1 cellular context compared by ENCODE assay signal in the genomic region with DNA sequence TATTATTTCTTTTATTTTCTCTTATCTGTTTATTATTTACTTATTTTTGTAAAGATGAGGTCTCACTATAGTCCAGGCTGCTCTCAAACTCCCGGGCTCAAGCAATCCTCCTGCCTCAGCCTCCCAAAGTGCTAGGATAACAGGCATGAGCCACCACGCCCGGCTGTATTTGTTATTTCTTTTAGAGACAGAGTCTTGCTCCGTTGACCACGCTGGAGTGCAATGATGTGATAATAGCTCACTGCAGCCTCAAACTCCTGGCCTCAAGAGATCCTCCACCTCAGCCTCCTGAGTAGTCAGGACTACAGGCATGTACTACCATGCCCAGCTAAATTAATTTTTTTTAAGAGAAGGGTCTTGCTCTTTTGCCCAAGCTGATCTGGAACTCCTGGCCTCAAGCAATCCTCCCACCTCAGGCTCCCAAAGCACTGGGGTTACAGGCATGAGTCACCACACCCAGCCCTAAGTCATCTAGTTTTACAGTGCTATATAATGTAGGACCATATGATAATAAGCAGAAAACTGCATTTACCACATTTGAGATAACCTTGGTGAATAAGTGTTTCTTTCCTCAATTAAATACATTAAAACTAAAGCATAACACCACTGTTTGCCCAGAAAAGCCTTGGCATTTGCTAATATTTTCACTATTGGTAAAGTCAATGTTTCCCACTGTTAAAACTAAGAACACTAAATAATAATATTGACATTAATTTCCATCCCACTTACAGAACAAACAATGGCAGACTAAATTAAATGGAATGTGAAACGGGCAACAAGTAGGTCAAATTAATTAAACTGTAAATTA.
TF ChIP-seq lines count a peak whose summit lies in the region.

No MANE protein-coding gene starts in this region.

TF ChIP-seq in HCT116, 20 proteins besides CTCF, POLR2A, EP300 and RAD21 (continued from another document):
- no peak for TF ChIP-seq TCF7L2 (IDR thresholded peaks at IDR 0.05; ENCODE audit: borderline replicate concordance, extremely low read depth, insufficient read depth, insufficient read length)
- no peak for TF ChIP-seq EGR1 (IDR thresholded peaks at IDR 0.05; ENCODE audit: low read depth)
- TF ChIP-seq ELF1 (IDR thresholded peaks at IDR 0.05; ENCODE audit: borderline replicate concordance, low read depth) = no peak
- TF ChIP-seq, protein P1, sequence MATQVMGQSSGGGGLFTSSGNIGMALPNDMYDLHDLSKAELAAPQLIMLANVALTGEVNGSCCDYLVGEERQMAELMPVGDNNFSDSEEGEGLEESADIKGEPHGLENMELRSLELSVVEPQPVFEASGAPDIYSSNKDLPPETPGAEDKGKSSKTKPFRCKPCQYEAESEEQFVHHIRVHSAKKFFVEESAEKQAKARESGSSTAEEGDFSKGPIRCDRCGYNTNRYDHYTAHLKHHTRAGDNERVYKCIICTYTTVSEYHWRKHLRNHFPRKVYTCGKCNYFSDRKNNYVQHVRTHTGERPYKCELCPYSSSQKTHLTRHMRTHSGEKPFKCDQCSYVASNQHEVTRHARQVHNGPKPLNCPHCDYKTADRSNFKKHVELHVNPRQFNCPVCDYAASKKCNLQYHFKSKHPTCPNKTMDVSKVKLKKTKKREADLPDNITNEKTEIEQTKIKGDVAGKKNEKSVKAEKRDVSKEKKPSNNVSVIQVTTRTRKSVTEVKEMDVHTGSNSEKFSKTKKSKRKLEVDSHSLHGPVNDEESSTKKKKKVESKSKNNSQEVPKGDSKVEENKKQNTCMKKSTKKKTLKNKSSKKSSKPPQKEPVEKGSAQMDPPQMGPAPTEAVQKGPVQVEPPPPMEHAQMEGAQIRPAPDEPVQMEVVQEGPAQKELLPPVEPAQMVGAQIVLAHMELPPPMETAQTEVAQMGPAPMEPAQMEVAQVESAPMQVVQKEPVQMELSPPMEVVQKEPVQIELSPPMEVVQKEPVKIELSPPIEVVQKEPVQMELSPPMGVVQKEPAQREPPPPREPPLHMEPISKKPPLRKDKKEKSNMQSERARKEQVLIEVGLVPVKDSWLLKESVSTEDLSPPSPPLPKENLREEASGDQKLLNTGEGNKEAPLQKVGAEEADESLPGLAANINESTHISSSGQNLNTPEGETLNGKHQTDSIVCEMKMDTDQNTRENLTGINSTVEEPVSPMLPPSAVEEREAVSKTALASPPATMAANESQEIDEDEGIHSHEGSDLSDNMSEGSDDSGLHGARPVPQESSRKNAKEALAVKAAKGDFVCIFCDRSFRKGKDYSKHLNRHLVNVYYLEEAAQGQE (IDR thresholded peaks at IDR 0.05; ENCODE audit: low read depth) = no peak
